ENCODE assay signal across 13 cellular contexts in genomic region chr10:70551971-70552422, GRCh38. TPM values are rescaled to one million over a fixed set of nuclear protein-coding genes. Genes with fewer than 3 reads are reported as not detected.
DNase-seq lines count a peak whose midpoint lies in the region; ATAC-seq and TF ChIP-seq lines count a peak whose summit lies in the region.
"Had no signal": no experiment of that assay in that cellular context is flagged by ENCODE, and none has a peak within 500 bp of the region (broad histone marks: within the 10 kb centered on the region; RNA-seq: fewer than 3 reads in every experiment).

No MANE protein-coding gene starts in this region.

- H3K27ac ChIP-seq in heart left ventricle (no peak overlapping the region), esophagus squamous epithelium (peak overlapping the region in 1 of 4 donors; percentile 21)
- H3K27ac ChIP-seq: C4-2B had no signal

- H3K9me3 ChIP-seq in heart left ventricle (no peaks in the 10 kb centered on the region), esophagus squamous epithelium (no peaks in the 10 kb centered on the region)
- H3K9me3 ChIP-seq: SK-N-SH had no signal

- 71 to 88% (median 82%) methylated on average over 19 of the region's 19 CpGs for WGBS in heart left ventricle, 4 donors
- 75 to 89% methylated on average over 18 to 19 of the region's 19 CpGs for WGBS in esophagus squamous epithelium, 2 donors

- peak; percentile 97 for DNase-seq in AG10803 (ENCODE audit: low read depth)
- peak; percentile 46 for DNase-seq in astrocyte of the cerebellum (ENCODE audit: low read depth)
- peak in 2 of 5 donors; percentile 14 to 47 for DNase-seq in heart left ventricle
- no peak for DNase-seq in omental fat pad (ENCODE audit: low spot score)
- DNase-seq in SHP77 (lab: John Stamatoyannopoulos, UW) = no peak
- no peak for DNase-seq in esophagus squamous epithelium (lab: John Stamatoyannopoulos, UW)
- DNase-seq: activated CD4-positive, alpha-beta T cell treated with anti-CD3 and anti-CD28 coated beads for 4 hours; activated naive CD4-positive, alpha-beta T cell treated with Interleukin-2 at 50 U/mL for 16 hours; effector CD8-positive, alpha-beta T cell; SK-N-SH had no signal

- H3K36me3 ChIP-seq in heart left ventricle (peaks cover 0 to 31% (median 12%) of the 10 kb centered on the region in 9 donors), esophagus squamous epithelium (peaks cover 0 to 17% (median 0%) of the 10 kb centered on the region in 3 donors)

- no peak for TF ChIP-seq CTCF in AG10803 (conservative IDR thresholded peaks at IDR 0.05; ENCODE audit: low read length)
- no peak for TF ChIP-seq CTCF in astrocyte of the cerebellum (IDR thresholded peaks at IDR 0.05; ENCODE audit: low read depth, low read length, missing control alignments)
- TF ChIP-seq CTCF in heart left ventricle (IDR thresholded peaks at IDR 0.05) = no peak
- no peak for TF ChIP-seq CTCF in omental fat pad (IDR thresholded peaks at IDR 0.05)
- TF ChIP-seq CTCF in esophagus squamous epithelium (IDR thresholded peaks at IDR 0.05) = no peak

- in situ Hi-C loops in astrocyte of the cerebellum (cut with HindIII; ENCODE audit: low sequenced_read_pairs) = loop anchor here (5.0 kb wide), 1 partner anchor 85 kb away; no protein-coding TSS in a partner anchor

- peaks cover 0 to 20% (median 0%) of the 10 kb centered on the region in 12 donors for H3K4me1 ChIP-seq in heart left ventricle
- H3K4me1 ChIP-seq in esophagus squamous epithelium = peaks cover 0 to 7% (median 5%) of the 10 kb centered on the region in 3 donors

- no peak for TF ChIP-seq POLR2A in heart left ventricle (IDR thresholded peaks at IDR 0.05)
- TF ChIP-seq POLR2A in esophagus squamous epithelium (IDR thresholded peaks at IDR 0.05) = no peak

- H3K27me3 ChIP-seq in heart left ventricle (no peaks in the 10 kb centered on the region), esophagus squamous epithelium (no peaks in the 10 kb centered on the region)

- ATAC-seq in heart left ventricle (peak; percentile 28 to 50 (median 43)), omental fat pad (ENCODE audit: low FRiP score) (peak; percentile 34), HG03469 (IDR thresholded peaks at IDR 0.05; ENCODE audit: unreplicated experiment) (no peak), GM19397 (IDR thresholded peaks at IDR 0.05; ENCODE audit: unreplicated experiment) (no peak)

- H3K4me3 ChIP-seq in AG10803 (ENCODE audit: low read length) = no peak overlapping the region; the same call in 1 of the 2 replicates
- no peak overlapping the region for H3K4me3 ChIP-seq in astrocyte of the cerebellum (ENCODE audit: low read depth, low read length)
- no peak overlapping the region for H3K4me3 ChIP-seq in heart left ventricle
- no peak overlapping the region for H3K4me3 ChIP-seq in esophagus squamous epithelium

- intact Hi-C loops in heart left ventricle (cut with DNase I) = loop anchor here in 8 of 10 donors (2.0 to 10.0 kb wide), 6 partner anchors 123 to 330 kb away; partner anchors contain the start of gene ADAMTS14 (in 3 of the 8)
- intact Hi-C loops in esophagus squamous epithelium (cut with DNase I) = no loop called here

RNA-seq across cellular contexts. Expression of gene PRF1, which starts 50.5 kb away (rescaled TPM):
- total RNA-seq in heart left ventricle = 10 to 100 TPM in 1 of 9 donors, 1 to 10 TPM in 4, under 1 TPM in 4; 0.50 to 19.4 (median 1.4) TPM
- polyA plus RNA-seq in heart left ventricle = 1 to 10 TPM in 1 of 2 donors, under 1 TPM in 1; 0.68 to 1.0 TPM
- 10 to 100 TPM in 1 of 4 donors, 1 to 10 TPM in 3; 3.0 to 21.4 (median 3.6) TPM for total RNA-seq in omental fat pad
- 1 to 10 TPM in 3 of 4 donors, under 1 TPM in 1; 0.26 to 7.3 (median 6.5) TPM for total RNA-seq in esophagus squamous epithelium
- polyA plus RNA-seq: SK-N-SH had no signal

Comparison
In these comparisons a context has a peak if more than half of its experiments do, and no peak if none do; other contexts are left out.
1. DNase-seq: peak in AG10803 (single experiment) and astrocyte of the cerebellum (single experiment); none in omental fat pad (single experiment), SHP77 (0 of 2) and esophagus squamous epithelium (single experiment).
2. ATAC-seq: peak in heart left ventricle (4 of 4) and omental fat pad (single experiment); none in HG03469 (single experiment) and GM19397 (single experiment).